10 cellular contexts compared by ENCODE assay signal in genomic region chr1:106268070-106268469, GRCh38.
DNase-seq lines count a peak whose midpoint lies in the region; TF ChIP-seq lines count a peak whose summit lies in the region.
"Had no signal": no experiment of that assay in that cellular context is flagged by ENCODE, and none has a peak within 500 bp of the region (broad histone marks: within the 10 kb centered on the region; RNA-seq: fewer than 3 reads in every experiment).

No MANE protein-coding gene starts in this region.

- H3K36me3 ChIP-seq in testis (ENCODE audit: low read depth, missing control alignments) (no peaks in the 10 kb centered on the region), esophagus squamous epithelium (no peaks in the 10 kb centered on the region)
- H3K36me3 ChIP-seq: BLaER1 had no signal

- H3K4me3 ChIP-seq in testis (no peak overlapping the region), esophagus squamous epithelium (no peak overlapping the region)
- H3K4me3 ChIP-seq: BLaER1 had no signal

- no peak overlapping the region for H3K4me3 Mint-ChIP-seq in activated naive CD4-positive, alpha-beta T cell treated with anti-CD3 and anti-CD28 coated beads for 36 hours
- H3K4me3 Mint-ChIP-seq in chondrocyte (ENCODE audit: unreplicated experiment) = no peak overlapping the region
- H3K4me3 Mint-ChIP-seq: activated CD8-positive, alpha-beta T cell treated with anti-CD3 and anti-CD28 coated beads, Interleukin-2, amount 10 ng/mL, durations not matched to agents 7 days and 5 days had no signal

- CTCF ChIA-PET in activated naive CD4-positive, alpha-beta T cell treated with anti-CD3 and anti-CD28 coated beads for 36 hours (lab: Charles Lee) = no interaction called here

- intact Hi-C loops in activated naive CD4-positive, alpha-beta T cell treated with anti-CD3 and anti-CD28 coated beads for 36 hours (cut with micrococcal nuclease) = no loop called here
- intact Hi-C loops in testis (cut with DNase I; ENCODE audit: low total_unique reads) (no loop called here), esophagus squamous epithelium (cut with DNase I) (no loop called here)

- TF ChIP-seq POLR2A in testis (IDR thresholded peaks at IDR 0.05) (no peak), esophagus squamous epithelium (IDR thresholded peaks at IDR 0.05) (no peak)

- TF ChIP-seq CTCF in chondrocyte (IDR thresholded peaks at IDR 0.05) (peak; percentile 32), testis (IDR thresholded peaks at IDR 0.05) (peak in 1 of 3 experiments; percentile 28), esophagus squamous epithelium (IDR thresholded peaks at IDR 0.05) (no peak)

- H3K27ac Mint-ChIP-seq in activated naive CD4-positive, alpha-beta T cell treated with anti-CD3 and anti-CD28 coated beads for 36 hours = no peak overlapping the region
- H3K27ac Mint-ChIP-seq in chondrocyte (ENCODE audit: unreplicated experiment) = no peak overlapping the region
- H3K27ac Mint-ChIP-seq: activated CD8-positive, alpha-beta T cell treated with anti-CD3 and anti-CD28 coated beads, Interleukin-2, amount 10 ng/mL, durations not matched to agents 7 days and 5 days had no signal

- H3K9me3 ChIP-seq in testis (no peaks in the 10 kb centered on the region), esophagus squamous epithelium (peaks cover 0 to 12% (median 0%) of the 10 kb centered on the region in 3 donors)
- H3K9me3 ChIP-seq: BLaER1 had no signal

- no peaks in the 10 kb centered on the region for H3K27me3 Mint-ChIP-seq in activated naive CD4-positive, alpha-beta T cell treated with anti-CD3 and anti-CD28 coated beads for 36 hours (ENCODE audit: low read depth)
- H3K27me3 Mint-ChIP-seq in chondrocyte (ENCODE audit: low read depth) = no peaks in the 10 kb centered on the region

- peaks cover 11% of the 10 kb centered on the region for H3K9me3 Mint-ChIP-seq in activated naive CD4-positive, alpha-beta T cell treated with anti-CD3 and anti-CD28 coated beads for 36 hours
- peaks cover 21% of the 10 kb centered on the region for H3K9me3 Mint-ChIP-seq in chondrocyte (ENCODE audit: low read depth)

- DNase-seq in activated naive CD4-positive, alpha-beta T cell treated with anti-CD3 and anti-CD28 coated beads for 36 hours = peak; percentile 6
- no peak for DNase-seq in activated naive CD4-positive, alpha-beta T cell treated with anti-CD3 and anti-CD28 coated beads, Interleukin-2, amount 50 U/mL, for 16 hours
- DNase-seq in NCI-H748 (lab: John Stamatoyannopoulos, UW; ENCODE audit: unreplicated experiment) (peak; percentile 61), chondrocyte (ENCODE audit: low spot score) (no peak), testis (peak; percentile 72), HuH-7 (ENCODE audit: low spot score) (no peak), esophagus squamous epithelium (lab: John Stamatoyannopoulos, UW) (no peak), NOMO-1 (lab: John Stamatoyannopoulos, UW; ENCODE audit: unreplicated experiment in 2 of 2) (no peak)
- DNase-seq: activated CD8-positive, alpha-beta T cell treated with anti-CD3 and anti-CD28 coated beads, Interleukin-2, amount 10 ng/mL, durations not matched to agents 7 days and 5 days had no signal

- no peaks in the 10 kb centered on the region for H3K4me1 Mint-ChIP-seq in activated naive CD4-positive, alpha-beta T cell treated with anti-CD3 and anti-CD28 coated beads for 36 hours (ENCODE audit: low read depth)
- H3K4me1 Mint-ChIP-seq in chondrocyte (ENCODE audit: low read depth) = no peaks in the 10 kb centered on the region

- H3K27me3 ChIP-seq in testis (no peaks in the 10 kb centered on the region), esophagus squamous epithelium (no peaks in the 10 kb centered on the region)
- H3K27me3 ChIP-seq: BLaER1 had no signal

- H3K4me1 ChIP-seq in testis = no peaks in the 10 kb centered on the region
- no peaks in the 10 kb centered on the region for H3K4me1 ChIP-seq in esophagus squamous epithelium
- H3K4me1 ChIP-seq: BLaER1 had no signal

- no peak overlapping the region for H3K27ac ChIP-seq in testis
- no peak overlapping the region for H3K27ac ChIP-seq in esophagus squamous epithelium
- H3K27ac ChIP-seq: BLaER1 had no signal

- no peaks in the 10 kb centered on the region for H3K36me3 Mint-ChIP-seq in activated naive CD4-positive, alpha-beta T cell treated with anti-CD3 and anti-CD28 coated beads for 36 hours (ENCODE audit: low read depth)
- no peaks in the 10 kb centered on the region for H3K36me3 Mint-ChIP-seq in chondrocyte (ENCODE audit: low read depth)

- WGBS in testis, 2 donors = 30 to 32% methylated on average over 5 of the region's 5 CpGs
- 30 to 32% methylated on average over 5 of the region's 5 CpGs for WGBS in esophagus squamous epithelium, 2 donors

Comparison
In these comparisons a context has a peak if more than half of its experiments do, and no peak if none do; other contexts are left out.
1. DNase-seq: peak in activated naive CD4-positive, alpha-beta T cell treated with anti-CD3 and anti-CD28 coated beads for 36 hours (single experiment), NCI-H748 (single experiment) and testis (single experiment); none in activated naive CD4-positive, alpha-beta T cell treated with anti-CD3 and anti-CD28 coated beads, Interleukin-2, amount 50 U/mL, for 16 hours (single experiment), chondrocyte (single experiment), HuH-7 (single experiment), esophagus squamous epithelium (single experiment) and NOMO-1 (0 of 2).